In genomic region chr2:49490710-49491109, GRCh38 we compare ENCODE assay signal across 8 cellular contexts.
A peak's percentile ranks its signal among the peaks of the same experiment; 100 is the strongest.
DNase-seq lines count a peak whose midpoint lies in the region; ATAC-seq and TF ChIP-seq lines count a peak whose summit lies in the region.

No MANE protein-coding gene starts in this region.

- DNase-seq in A673 (ENCODE audit: low spot score) (peak; percentile 22), GM10248 (ENCODE audit: extremely low spot score) (peak; percentile 39), SK-MEL-5 (ENCODE audit: low read depth, low spot score) (peak; percentile 83), islet precursor cell (peak; percentile 89)
- DNase-seq in activated CD4-positive, CD25-positive, alpha-beta regulatory T cell treated with anti-CD3 and anti-CD28 coated beads, Interleukin-2, amount 50 U/mL, for 72 hours, result no peak
- no peak for DNase-seq in activated CD8-positive, alpha-beta memory T cell treated with anti-CD3 and anti-CD28 coated beads, Interleukin-2, amount 10 ng/mL, durations not matched to agents 7 days and 5 days

- intact Hi-C loops in A673 (cut with micrococcal nuclease; ENCODE audit: unreplicated experiment), result loop anchor here (10.0 kb wide), 1 partner anchor 546 kb away; no protein-coding TSS in a partner anchor

- H3K27me3 Mint-ChIP-seq in activated CD8-positive, alpha-beta memory T cell treated with anti-CD3 and anti-CD28 coated beads, Interleukin-2, amount 10 ng/mL, durations not matched to agents 7 days and 5 days, result no peaks in the 10 kb centered on the region

- H3K9me3 ChIP-seq in A673 (ENCODE audit: low read depth, low read length, poor library complexity, severe bottlenecking), result no peaks in the 10 kb centered on the region

- BruUV-seq in A673 (replicated peaks; lab: Mats Ljungman, UMichigan), result no TSS peak

- no peaks in the 10 kb centered on the region for H3K4me1 Mint-ChIP-seq in activated CD8-positive, alpha-beta memory T cell treated with anti-CD3 and anti-CD28 coated beads, Interleukin-2, amount 10 ng/mL, durations not matched to agents 7 days and 5 days

- H3K27ac ChIP-seq in A673 (ENCODE audit: low read depth, low read length, poor library complexity, severe bottlenecking), result no peak overlapping the region

- no peaks in the 10 kb centered on the region for H3K36me3 ChIP-seq in A673 (ENCODE audit: insufficient read depth, low read length, poor library complexity, severe bottlenecking)

- H3K9me3 Mint-ChIP-seq in activated CD8-positive, alpha-beta memory T cell treated with anti-CD3 and anti-CD28 coated beads, Interleukin-2, amount 10 ng/mL, durations not matched to agents 7 days and 5 days (ENCODE audit: low read depth), result peaks cover 4% of the 10 kb centered on the region

- no peak overlapping the region for H3K27ac Mint-ChIP-seq in activated CD8-positive, alpha-beta memory T cell treated with anti-CD3 and anti-CD28 coated beads, Interleukin-2, amount 10 ng/mL, durations not matched to agents 7 days and 5 days

- CTCF ChIA-PET in A673 (lab: Charles Lee) (no interaction called here), GM10248 (lab: Yijun Ruan, JAX) (interaction anchor here (0.6 to 1.8 kb wide), 5 partner anchors 10 to 891 kb away, joined by 3 to 9 read pairs (median 3); no protein-coding TSS in a partner anchor)
- CTCF ChIA-PET in activated CD8-positive, alpha-beta memory T cell treated with anti-CD3 and anti-CD28 coated beads, Interleukin-2, amount 10 ng/mL, durations not matched to agents 7 days and 5 days (lab: Charles Lee), result no interaction called here

- TF ChIP-seq CTCF in A673 (conservative IDR thresholded peaks at IDR 0.05; ENCODE audit: low read depth, low read length), result peak; percentile 45; the same call in 1 of the 2 replicates
- TF ChIP-seq CTCF in GM10248 (IDR thresholded peaks at IDR 0.05; ENCODE audit: control extremely low read depth, extremely low read depth, low read depth, missing control alignments), result peak; percentile 55

- H3K36me3 Mint-ChIP-seq in activated CD8-positive, alpha-beta memory T cell treated with anti-CD3 and anti-CD28 coated beads, Interleukin-2, amount 10 ng/mL, durations not matched to agents 7 days and 5 days, result no peaks in the 10 kb centered on the region

- POLR2A ChIA-PET in A673 (lab: Charles Lee; ENCODE audit: low non-redundant PET), result no interaction called here
- POLR2A ChIA-PET in GM10248 (lab: Yijun Ruan, JAX), result no interaction called here

- in situ Hi-C loops in SK-MEL-5 (cut with HindIII; ENCODE audit: low pct_unique_long_range_greater_than_20kb, low sequenced_read_pairs), result no loop called here

- no peaks in the 10 kb centered on the region for H3K27me3 ChIP-seq in A673 (replicated peaks; ENCODE audit: insufficient read depth, low read depth, low read length, poor library complexity)

- no peak overlapping the region for H3K4me3 ChIP-seq in A673 (ENCODE audit: low read depth, low read length, poor library complexity, severe bottlenecking)

- peak; percentile 56 for ATAC-seq in HG03196 (IDR thresholded peaks at IDR 0.05; ENCODE audit: unreplicated experiment)
- no peak for ATAC-seq in GM21619 (IDR thresholded peaks at IDR 0.05; ENCODE audit: unreplicated experiment)
- no peak for ATAC-seq in activated CD8-positive, alpha-beta memory T cell treated with anti-CD3 and anti-CD28 coated beads, Interleukin-2, amount 10 ng/mL, durations not matched to agents 7 days and 5 days

- H3K4me1 ChIP-seq in A673 (ENCODE audit: insufficient read depth, low read length, poor library complexity, severe bottlenecking), result no peaks in the 10 kb centered on the region

- no peak overlapping the region for H3K4me3 Mint-ChIP-seq in activated CD8-positive, alpha-beta memory T cell treated with anti-CD3 and anti-CD28 coated beads, Interleukin-2, amount 10 ng/mL, durations not matched to agents 7 days and 5 days

Comparison
In these comparisons a context has a peak if more than half of its experiments do, and no peak if none do; other contexts are left out.
1. DNase-seq: peak in A673 (single experiment), GM10248 (single experiment), SK-MEL-5 (single experiment) and islet precursor cell (single experiment); none in activated CD4-positive, CD25-positive, alpha-beta regulatory T cell treated with anti-CD3 and anti-CD28 coated beads, Interleukin-2, amount 50 U/mL, for 72 hours (single experiment) and activated CD8-positive, alpha-beta memory T cell treated with anti-CD3 and anti-CD28 coated beads, Interleukin-2, amount 10 ng/mL, durations not matched to agents 7 days and 5 days (single experiment).